ENCODE assay signal across 1 cellular context in the genomic region with DNA sequence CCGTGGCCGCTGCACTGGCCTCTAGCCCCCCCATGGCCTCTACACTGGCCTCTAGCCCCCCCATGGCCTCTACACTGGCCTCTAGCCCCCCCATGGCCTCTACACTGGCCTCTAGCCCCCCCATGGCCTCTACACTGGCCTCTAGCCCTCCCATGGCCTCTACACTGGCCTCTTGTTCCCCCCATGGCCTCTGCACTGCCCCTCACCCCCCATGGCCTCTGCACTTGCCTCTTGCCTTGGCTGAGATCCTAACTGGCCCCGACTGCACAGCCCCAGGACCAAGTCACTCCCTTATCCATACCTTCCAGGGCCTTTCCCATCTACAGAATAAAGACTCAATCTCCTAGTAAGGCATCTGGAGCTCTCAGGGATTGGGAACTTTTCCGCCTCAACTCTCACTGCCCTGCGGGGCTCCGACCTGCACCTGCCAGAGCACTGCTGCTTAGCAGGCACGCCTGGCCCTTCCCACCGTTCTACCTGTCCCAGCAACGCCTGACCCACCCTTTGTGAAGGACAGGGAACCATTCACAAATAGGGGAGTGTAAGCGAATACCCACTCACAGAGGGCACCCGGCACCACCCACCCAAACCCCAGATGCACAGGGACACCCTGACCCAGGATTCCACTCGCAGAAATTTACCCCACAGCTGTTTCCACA.
TF ChIP-seq lines count a peak whose summit lies in the region.

No MANE protein-coding gene starts in this region.

TF ChIP-seq in liver, 16 proteins besides CTCF, POLR2A, EP300 and RAD21 (continued from another document):
- TF ChIP-seq ZBTB33 (IDR thresholded peaks at IDR 0.05) = no peak
- TF ChIP-seq EGR1 (IDR thresholded peaks at IDR 0.05; ENCODE audit: low read depth in 2 of 2) = no peak
- TF ChIP-seq, protein P1, sequence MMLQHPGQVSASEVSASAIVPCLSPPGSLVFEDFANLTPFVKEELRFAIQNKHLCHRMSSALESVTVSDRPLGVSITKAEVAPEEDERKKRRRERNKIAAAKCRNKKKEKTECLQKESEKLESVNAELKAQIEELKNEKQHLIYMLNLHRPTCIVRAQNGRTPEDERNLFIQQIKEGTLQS (IDR thresholded peaks at IDR 0.05) = no peak
- TF ChIP-seq YY1 (IDR thresholded peaks at IDR 0.05) = no peak
- no peak for TF ChIP-seq FOXA1 (IDR thresholded peaks at IDR 0.05)
- no peak for TF ChIP-seq SP1 (IDR thresholded peaks at IDR 0.05)
